Comparison of ENCODE assay signal across 21 cellular contexts in genomic region chr11:72959998-72960731, GRCh38.
"Had no signal": no experiment of that assay in that cellular context is flagged by ENCODE, and none has a peak within 500 bp of the region (broad histone marks: within the 10 kb centered on the region; RNA-seq: fewer than 3 reads in every experiment).

No MANE protein-coding gene starts in this region.

- H3K36me3 ChIP-seq: adrenal gland, cardiac muscle cell, ovary, sigmoid colon, tibial nerve, uterus had no signal

- H3K27ac ChIP-seq: adrenal gland, cardiac muscle cell, dorsolateral prefrontal cortex, ovary, sigmoid colon, spleen, tibial nerve, uterus had no signal

- DNase-seq: activated CD4-positive, alpha-beta T cell treated with anti-CD3 and anti-CD28 coated beads, Interleukin-2, amount 10 ng/mL, durations not matched to agents 7 days and 5 days; activated effector memory CD4-positive, alpha-beta T cell treated with anti-CD3 and anti-CD28 coated beads, Interleukin-2, amount 50 U/mL, for 16 hours; activated naive CD4-positive, alpha-beta T cell treated with anti-CD3 and anti-CD28 coated beads, Interleukin-2, amount 50 U/mL, for 16 hours; activated T-cell treated with anti-CD3 and anti-CD28 coated beads, Interleukin-2, amount 50 U/mL, for 72 hours; adrenal gland; dorsolateral prefrontal cortex; hypothalamus; kidney; mammary epithelial cell; ovary; sigmoid colon; SK-N-SH; spleen; stimulated activated CD4-positive, alpha-beta T cell treated with anti-CD3 and anti-CD28 coated beads, Interleukin-4, amount 100 ng/mL, for 4 hours; stimulated activated naive CD4-positive, alpha-beta T cell; substantia nigra; T-cell; uterus had no signal

- H3K27me3 ChIP-seq: adrenal gland, cardiac muscle cell, dorsolateral prefrontal cortex, ovary, sigmoid colon, spleen, tibial nerve, uterus had no signal

- ATAC-seq: activated T-cell treated with anti-CD3 and anti-CD28 coated beads, Interleukin-2, amount 50 U/mL, for 72 hours; left lobe of liver; T-cell had no signal

- H3K9me3 Mint-ChIP-seq: activated T-cell treated with anti-CD3 and anti-CD28 coated beads, Interleukin-2, amount 50 U/mL, for 72 hours; T-cell had no signal

- H3K27me3 Mint-ChIP-seq: activated CD4-positive, alpha-beta T cell treated with anti-CD3 and anti-CD28 coated beads, Interleukin-2, amount 10 ng/mL, durations not matched to agents 7 days and 5 days; T-cell had no signal

- H3K4me3 ChIP-seq: adrenal gland, cardiac muscle cell, dorsolateral prefrontal cortex, ovary, sigmoid colon, spleen, tibial nerve, uterus had no signal

- H3K9me3 ChIP-seq: adrenal gland, ovary, sigmoid colon, SK-N-SH, spleen, tibial nerve, uterus had no signal

- H3K27ac Mint-ChIP-seq: activated CD4-positive, alpha-beta T cell treated with anti-CD3 and anti-CD28 coated beads, Interleukin-2, amount 10 ng/mL, durations not matched to agents 7 days and 5 days; activated T-cell treated with anti-CD3 and anti-CD28 coated beads, Interleukin-2, amount 50 U/mL, for 72 hours; T-cell had no signal

- H3K4me3 Mint-ChIP-seq: activated CD4-positive, alpha-beta T cell treated with anti-CD3 and anti-CD28 coated beads, Interleukin-2, amount 10 ng/mL, durations not matched to agents 7 days and 5 days; activated T-cell treated with anti-CD3 and anti-CD28 coated beads, Interleukin-2, amount 50 U/mL, for 72 hours; T-cell had no signal
